ENCODE assay signal across 24 cellular contexts in genomic region chr1:56533197-56533596, GRCh38. TPM values are rescaled to one million over a fixed set of nuclear protein-coding genes. Genes with fewer than 3 reads are reported as not detected.
A peak's percentile ranks its signal among the peaks of the same experiment; 100 is the strongest.
DNase-seq lines count a peak whose midpoint lies in the region; ATAC-seq and TF ChIP-seq lines count a peak whose summit lies in the region.
"Had no signal": no experiment of that assay in that cellular context is flagged by ENCODE, and none has a peak within 500 bp of the region (broad histone marks: within the 10 kb centered on the region; RNA-seq: fewer than 3 reads in every experiment).

No MANE protein-coding gene starts in this region.

- H3K18ac ChIP-seq in H9 (ENCODE audit: insufficient read length, low read depth, low read length), result no peak overlapping the region

- H3K27me3 ChIP-seq in H9 (ENCODE audit: insufficient read depth, low read length), result no peaks in the 10 kb centered on the region
- H3K27me3 ChIP-seq in hepatocyte, result no peaks in the 10 kb centered on the region
- no peaks in the 10 kb centered on the region for H3K27me3 ChIP-seq in stomach
- H3K27me3 ChIP-seq: upper lobe of right lung had no signal

- H3K23ac ChIP-seq in H9 (ENCODE audit: insufficient read length, low read depth, low read length), result no peak overlapping the region

- ATAC-seq in GM19351 (IDR thresholded peaks at IDR 0.05; ENCODE audit: unreplicated experiment) (peak; percentile 20), HG03103 (IDR thresholded peaks at IDR 0.05; ENCODE audit: low read depth, unreplicated experiment) (peak; percentile 20), mucosa of descending colon (no peak)
- ATAC-seq: activated CD8-positive, alpha-beta T cell treated with anti-CD3 and anti-CD28 coated beads, Interleukin-2, amount 10 ng/mL, durations not matched to agents 7 days and 5 days; HCT116; upper lobe of right lung had no signal

- TF ChIP-seq POLR2A in stomach (IDR thresholded peaks at IDR 0.05), result no peak

- no peaks in the 10 kb centered on the region for H3K23me2 ChIP-seq in H9 (ENCODE audit: insufficient read length, low read depth, low read length, poor library complexity, severe bottlenecking)

- no peaks in the 10 kb centered on the region for H3K27me3 Mint-ChIP-seq in H9 (ENCODE audit: low read depth)
- H3K27me3 Mint-ChIP-seq: IgD-negative memory B cell had no signal

- no CpG with 5 or more reads among the region's 3 CpGs for WGBS in H9 (ENCODE audit: extremely low coverage, insufficient read length, low lambda C conversion rate)
- 83% methylated on average over 3 of the region's 3 CpGs for WGBS in hepatocyte (ENCODE audit: low lambda C conversion rate, missing lambda C conversion rate)
- 85 to 95% (median 87%) methylated on average over 3 of the region's 3 CpGs for WGBS in stomach, 5 donors

- H4K5ac ChIP-seq in H9 (ENCODE audit: insufficient read length, low read depth, low read length), result no peak overlapping the region

- no peak overlapping the region for H3K4me3 ChIP-seq in hepatocyte
- no peak overlapping the region for H3K4me3 ChIP-seq in mucosa of descending colon
- no peak overlapping the region for H3K4me3 ChIP-seq in stomach
- H3K4me3 ChIP-seq: prostate gland, upper lobe of right lung had no signal

- H4K8ac ChIP-seq in H9 (replicated peaks; ENCODE audit: insufficient read length, low read depth, low read length), result no peak overlapping the region

- H3K9me3 ChIP-seq in H9 (ENCODE audit: control insufficient read depth, low read depth, low read length) (no peaks in the 10 kb centered on the region), hepatocyte (ENCODE audit: low read depth) (no peaks in the 10 kb centered on the region), mucosa of descending colon (no peaks in the 10 kb centered on the region), stomach (no peaks in the 10 kb centered on the region)
- H3K9me3 ChIP-seq: prostate gland, upper lobe of right lung had no signal

- H3K27ac ChIP-seq in H9 (ENCODE audit: insufficient read length, low read depth, low read length), result no peak overlapping the region
- H3K27ac ChIP-seq in hepatocyte, result peak overlapping the region; percentile 22
- H3K27ac ChIP-seq in stomach, result no peak overlapping the region
- H3K27ac ChIP-seq: HL-60, prostate gland, upper lobe of right lung had no signal

- no peak overlapping the region for H3K14ac ChIP-seq in H9 (ENCODE audit: insufficient read depth, low read length)

- no peak overlapping the region for H3K4ac ChIP-seq in H9 (ENCODE audit: low read depth, low read length)

- H3K36me3 ChIP-seq in hepatocyte (replicated peaks; ENCODE audit: insufficient read depth, low read depth) (peaks cover 4% of the 10 kb centered on the region), mucosa of descending colon (ENCODE audit: low read depth) (no peaks in the 10 kb centered on the region), stomach (peaks cover 19 to 55% (median 47%) of the 10 kb centered on the region in 4 donors)
- H3K36me3 ChIP-seq: prostate gland had no signal

- TF ChIP-seq EP300 in stomach (IDR thresholded peaks at IDR 0.05), result no peak

- intact Hi-C loops in mucosa of descending colon (cut with DNase I, micrococcal nuclease) (no loop called here), stomach (cut with DNase I; ENCODE audit: low total_unique reads) (no loop called here)

- H4K91ac ChIP-seq in H9 (ENCODE audit: insufficient read length, low read depth, low read length), result no peak overlapping the region

- no peak overlapping the region for H3K4me3 Mint-ChIP-seq in H9
- H3K4me3 Mint-ChIP-seq: activated CD8-positive, alpha-beta T cell treated with anti-CD3 and anti-CD28 coated beads, Interleukin-2, amount 10 ng/mL, durations not matched to agents 7 days and 5 days; CD4-positive, alpha-beta memory T cell; IgD-negative memory B cell; neural crest cell; stimulated activated naive CD8-positive, alpha-beta T cell treated with anti-CD3 and anti-CD28 coated beads, Interleukin-15, Interleukin-2, amounts not matched to agents 100 ng/mL and 50 ng/mL, for 24 hours had no signal

- no peak overlapping the region for H2AK5ac ChIP-seq in H9 (ENCODE audit: insufficient read length, low read length)

- H3K4me2 ChIP-seq in H9 (ENCODE audit: insufficient read depth, insufficient read length, low read length) (no peak overlapping the region), hepatocyte (no peak overlapping the region)

- H3K79me1 ChIP-seq in H9 (ENCODE audit: insufficient read depth, low read depth, low read length, poor library complexity, severe bottlenecking), result peaks cover 3% of the 10 kb centered on the region

- H3K9ac ChIP-seq in H9 (ENCODE audit: extremely low read depth, insufficient read length, low read length), result no peak overlapping the region

- no peaks in the 10 kb centered on the region for H3K9me3 Mint-ChIP-seq in H9
- H3K9me3 Mint-ChIP-seq: CD4-positive, alpha-beta memory T cell; IgD-negative memory B cell; neural crest cell; stimulated activated naive CD8-positive, alpha-beta T cell treated with anti-CD3 and anti-CD28 coated beads, Interleukin-15, Interleukin-2, amounts not matched to agents 100 ng/mL and 50 ng/mL, for 24 hours had no signal

- H2BK15ac ChIP-seq in H9 (ENCODE audit: low read depth, low read length), result no peak overlapping the region

- peaks cover 17 to 38% (median 26%) of the 10 kb centered on the region in 3 experiments; a peak in 6 of 7 replicates for H3K36me3 Mint-ChIP-seq in H9 (ENCODE audit: insufficient read depth in 1 of 3, low read depth in 3 of 3)
- H3K36me3 Mint-ChIP-seq: CD4-positive, alpha-beta memory T cell; IgD-negative memory B cell had no signal

- no peak overlapping the region for H3K56ac ChIP-seq in H9 (ENCODE audit: insufficient read length, low read depth, low read length)

- H3K79me2 ChIP-seq in H9 (ENCODE audit: insufficient read depth, low read length) (peaks cover 14% of the 10 kb centered on the region; the same call in 1 of the 2 replicates), hepatocyte (peaks cover 98% of the 10 kb centered on the region)

- DNase-seq in H9 (no peak), hepatocyte (ENCODE audit: low spot score) (no peak), mucosa of descending colon (no peak), H4 (ENCODE audit: low spot score) (no peak), NCI-H446 (lab: John Stamatoyannopoulos, UW) (no peak), stomach (no peak)
- DNase-seq: activated CD8-positive, alpha-beta T cell treated with anti-CD3 and anti-CD28 coated beads, Interleukin-2, amount 10 ng/mL, durations not matched to agents 7 days and 5 days; activated naive CD4-positive, alpha-beta T cell; activated T-cell treated with anti-CD3 and anti-CD28 coated beads, Interleukin-2, amount 50 U/mL, for 1 hour; CD4-positive, alpha-beta memory T cell; cortex of kidney; GDM1; NCI-H1436 treated with DMSO at 0.1 percent for 48 hours; NCI-H524 treated with DMSO at 0.1 percent for 48 hours; stimulated activated CD4-positive, alpha-beta T cell treated with anti-CD3 and anti-CD28 coated beads, Interleukin-2, amount 100 ng/mL, for 24 hours; upper lobe of right lung had no signal

- peaks cover 50% of the 10 kb centered on the region for H3K4me1 ChIP-seq in H9 (ENCODE audit: insufficient read depth, low read length)
- peaks cover 51% of the 10 kb centered on the region for H3K4me1 ChIP-seq in hepatocyte (ENCODE audit: insufficient read depth)
- peaks cover 4% of the 10 kb centered on the region for H3K4me1 ChIP-seq in mucosa of descending colon (ENCODE audit: low read depth)
- H3K4me1 ChIP-seq in stomach, result peaks cover 10 to 74% (median 42%) of the 10 kb centered on the region in 4 donors
- H3K4me1 ChIP-seq: prostate gland had no signal

- no peaks in the 10 kb centered on the region for H4K20me1 ChIP-seq in H9 (ENCODE audit: control insufficient read depth, insufficient read depth, insufficient read length)
- H4K20me1 ChIP-seq in hepatocyte (ENCODE audit: insufficient read depth, poor library complexity, severe bottlenecking), result peaks cover 88% of the 10 kb centered on the region

- H2AFZ ChIP-seq in H9 (ENCODE audit: low read length), result no peak overlapping the region
- no peak overlapping the region for H2AFZ ChIP-seq in hepatocyte

- no peak overlapping the region for H3T11ph ChIP-seq in H9 (ENCODE audit: low read length)

- no peaks in the 10 kb centered on the region for H3K9me2 ChIP-seq in hepatocyte (replicated peaks; ENCODE audit: insufficient read depth)

- no peak overlapping the region for H2BK120ac ChIP-seq in H9 (ENCODE audit: low read depth, low read length, poor library complexity, severe bottlenecking)

- H2BK20ac ChIP-seq in H9 (ENCODE audit: low read depth, low read length, poor library complexity, severe bottlenecking), result no peak overlapping the region

- H3K4me1 Mint-ChIP-seq in H9, result peaks cover 18 to 64% of the 10 kb centered on the region in 2 experiments
- H3K4me1 Mint-ChIP-seq: CD4-positive, alpha-beta memory T cell had no signal

- H3K27ac Mint-ChIP-seq in H9, result peak overlapping the region in 2 of 3 experiments; percentile 81 to 84; a peak in 4 of 7 replicates
- H3K27ac Mint-ChIP-seq: activated CD8-positive, alpha-beta T cell treated with anti-CD3 and anti-CD28 coated beads, Interleukin-2, amount 10 ng/mL, durations not matched to agents 7 days and 5 days; CD4-positive, alpha-beta memory T cell; IgD-negative memory B cell; stimulated activated naive CD8-positive, alpha-beta T cell treated with anti-CD3 and anti-CD28 coated beads, Interleukin-15, Interleukin-2, amounts not matched to agents 100 ng/mL and 50 ng/mL, for 24 hours had no signal

- H2BK12ac ChIP-seq in H9 (ENCODE audit: insufficient read length, low read depth, low read length), result no peak overlapping the region

- TF ChIP-seq CTCF in H9 (conservative IDR thresholded peaks at IDR 0.05) (no peak), hepatocyte (IDR thresholded peaks at IDR 0.05; ENCODE audit: poor library complexity) (no peak), mucosa of descending colon (IDR thresholded peaks at IDR 0.05) (no peak), stomach (IDR thresholded peaks at IDR 0.05) (no peak)

- no peak overlapping the region for H2BK5ac ChIP-seq in H9 (ENCODE audit: insufficient read length, low read length)

RNA-seq across cellular contexts. Expression of gene PLPP3, which starts 46.2 kb away (rescaled TPM):
- total RNA-seq in H9 (2021) (25.3 and 26.7 TPM in 2 replicates), hepatocyte (159 TPM in 2 replicates), mucosa of descending colon (10 to 100 TPM; 25.3 to 80.5 (median 42.3) TPM), stomach (100 to 1,000 TPM in 2 of 5 donors, 10 to 100 TPM in 3; 28.7 to 145 (median 64.7) TPM)
- polyA plus RNA-seq in hepatocyte (103 TPM in 2 replicates), stomach (10 to 100 TPM; 11.1 to 37.3 (median 17.6) TPM)
- total RNA-seq in H4 (2014; rRNA removed; shearing (Covaris generic)), result 5.8 and 7.9 TPM in 2 replicates
- total RNA-seq: activated CD8-positive, alpha-beta T cell treated with anti-CD3 and anti-CD28 coated beads, Interleukin-2, amount 10 ng/mL, durations not matched to agents 7 days and 5 days had no signal
- polyA plus RNA-seq: CD4-positive, alpha-beta memory T cell had no signal
